In genomic region chr14:102116361-102117180, GRCh38 we compare ENCODE assay signal across 25 cellular contexts.
"Had no signal": no experiment of that assay in that cellular context is flagged by ENCODE, and none has a peak within 500 bp of the region (broad histone marks: within the 10 kb centered on the region; RNA-seq: fewer than 3 reads in every experiment).

No MANE protein-coding gene starts in this region.

- H3K9me3 Mint-ChIP-seq: activated naive CD4-positive, alpha-beta T cell treated with anti-CD3 and anti-CD28 coated beads, Interleukin-2, amount 50 U/mL, for 24 hours; activated T-cell treated with anti-CD3 and anti-CD28 coated beads, Interleukin-2, amount 50 U/mL, for 24 hours; neural crest cell; stimulated activated naive CD8-positive, alpha-beta T cell treated with anti-CD3 and anti-CD28 coated beads, Interleukin-15, Interleukin-2, amounts not matched to agents 100 ng/mL and 50 ng/mL, for 24 hours had no signal

- H3K36me3 Mint-ChIP-seq: activated naive CD4-positive, alpha-beta T cell treated with anti-CD3 and anti-CD28 coated beads, Interleukin-2, amount 50 U/mL, for 24 hours had no signal

- H3K4me3 ChIP-seq: breast epithelium, esophagus muscularis mucosa, heart left ventricle, lung, mucosa of descending colon, right atrium auricular region, upper lobe of left lung had no signal

- H3K4me3 Mint-ChIP-seq: activated naive CD4-positive, alpha-beta T cell treated with anti-CD3 and anti-CD28 coated beads, Interleukin-2, amount 50 U/mL, for 24 hours; activated T-cell treated with anti-CD3 and anti-CD28 coated beads, Interleukin-2, amount 50 U/mL, for 24 hours; neural crest cell; stimulated activated naive CD8-positive, alpha-beta T cell treated with anti-CD3 and anti-CD28 coated beads, Interleukin-15, Interleukin-2, amounts not matched to agents 100 ng/mL and 50 ng/mL, for 24 hours had no signal

- H3K4me1 ChIP-seq: breast epithelium, esophagus muscularis mucosa, foreskin keratinocyte, heart left ventricle, parathyroid adenoma, right atrium auricular region, upper lobe of left lung had no signal

- ATAC-seq: foreskin keratinocyte, heart left ventricle, mucosa of descending colon had no signal

- H3K4me1 Mint-ChIP-seq: activated naive CD4-positive, alpha-beta T cell treated with anti-CD3 and anti-CD28 coated beads, Interleukin-2, amount 50 U/mL, for 24 hours; neural crest cell had no signal

- H2AFZ ChIP-seq: parathyroid adenoma had no signal

- H3K27me3 Mint-ChIP-seq: activated naive CD4-positive, alpha-beta T cell treated with anti-CD3 and anti-CD28 coated beads, Interleukin-2, amount 50 U/mL, for 24 hours; activated T-cell treated with anti-CD3 and anti-CD28 coated beads, Interleukin-2, amount 50 U/mL, for 24 hours; stimulated activated naive CD8-positive, alpha-beta T cell treated with anti-CD3 and anti-CD28 coated beads, Interleukin-15, Interleukin-2, amounts not matched to agents 100 ng/mL and 50 ng/mL, for 24 hours had no signal

- H3K27ac ChIP-seq: breast epithelium, esophagus muscularis mucosa, foreskin keratinocyte, heart left ventricle, parathyroid adenoma, right atrium auricular region, upper lobe of left lung, VCaP had no signal

- H3K9me3 ChIP-seq: breast epithelium, esophagus muscularis mucosa, mucosa of descending colon, right atrium auricular region, upper lobe of left lung had no signal

- H3K36me3 ChIP-seq: breast epithelium, heart left ventricle, right atrium auricular region, upper lobe of left lung had no signal

- H3K27me3 ChIP-seq: breast epithelium, esophagus muscularis mucosa, foreskin keratinocyte, heart left ventricle, right atrium auricular region, upper lobe of left lung had no signal

- H3K27ac Mint-ChIP-seq: activated naive CD4-positive, alpha-beta T cell treated with anti-CD3 and anti-CD28 coated beads, Interleukin-2, amount 50 U/mL, for 24 hours; activated T-cell treated with anti-CD3 and anti-CD28 coated beads, Interleukin-2, amount 50 U/mL, for 24 hours; stimulated activated naive CD8-positive, alpha-beta T cell treated with anti-CD3 and anti-CD28 coated beads, Interleukin-15, Interleukin-2, amounts not matched to agents 100 ng/mL and 50 ng/mL, for 24 hours had no signal

- H3K9ac ChIP-seq: parathyroid adenoma had no signal

- DNase-seq: activated CD4-positive, alpha-beta T cell treated with anti-CD3 and anti-CD28 coated beads for 4 hours; activated CD4-positive, alpha-beta T cell treated with anti-CD3 and anti-CD28 coated beads, Interleukin-2, amount 50 U/mL, for 4 hours; activated CD8-positive, alpha-beta memory T cell treated with anti-CD3 and anti-CD28 coated beads for 24 hours; activated CD8-positive, alpha-beta memory T cell treated with anti-CD3 and anti-CD28 coated beads, Interleukin-2, amount 50 U/mL, for 4 hours; activated gamma-delta T cell; activated T-cell treated with anti-CD3 and anti-CD28 coated beads, Interleukin-2, amount 50 U/mL, for 24 hours; central memory CD4-positive, alpha-beta T cell; foreskin keratinocyte; heart left ventricle; hypothalamus; mesendoderm; mucosa of descending colon; occipital lobe; stimulated activated CD4-positive, alpha-beta T cell treated with anti-CD3 and anti-CD28 coated beads, Interleukin-2, amount 100 ng/mL, for 48 hours; T-helper 9 cell had no signal
